In genomic region chr21:21971384-21971783, GRCh38 we compare ENCODE assay signal across 18 cellular contexts.
DNase-seq lines count a peak whose midpoint lies in the region; ATAC-seq and TF ChIP-seq lines count a peak whose summit lies in the region.
"Had no signal": no experiment of that assay in that cellular context is flagged by ENCODE, and none has a peak within 500 bp of the region (broad histone marks: within the 10 kb centered on the region; RNA-seq: fewer than 3 reads in every experiment).

No MANE protein-coding gene starts in this region.

- no peak for TF ChIP-seq EP300 in SK-N-SH (IDR thresholded peaks at IDR 0.05; ENCODE audit: borderline replicate concordance in 1 of 2, low read depth in 1 of 2, low read length in 1 of 2)
- no peak for TF ChIP-seq EP300 in ovary (IDR thresholded peaks at IDR 0.05)

- CTCF ChIA-PET in SK-N-SH (lab: Yijun Ruan, JAX), result no interaction called here

- no peak overlapping the region for H3K27ac ChIP-seq in SK-N-SH (ENCODE audit: low read depth in 2 of 2, low read length in 1 of 2)
- no peak overlapping the region for H3K27ac ChIP-seq in testis
- no peak overlapping the region for H3K27ac ChIP-seq in ovary
- H3K27ac ChIP-seq: HL-60 had no signal

- no peaks in the 10 kb centered on the region for H3K27me3 ChIP-seq in SK-N-SH (ENCODE audit: insufficient read depth)
- no peaks in the 10 kb centered on the region for H3K27me3 ChIP-seq in testis
- no peaks in the 10 kb centered on the region for H3K27me3 ChIP-seq in ovary

- H2AFZ ChIP-seq in SK-N-SH (ENCODE audit: low read depth), result no peak overlapping the region
- H2AFZ ChIP-seq: GM23338 had no signal

- H3K9me3 ChIP-seq in SK-N-SH (no peaks in the 10 kb centered on the region), testis (no peaks in the 10 kb centered on the region), ovary (no peaks in the 10 kb centered on the region)

- no peaks in the 10 kb centered on the region for H4K20me1 ChIP-seq in SK-N-SH (ENCODE audit: insufficient read depth)

- TF ChIP-seq CTCF in SK-N-SH (IDR thresholded peaks at IDR 0.05), result no peak
- TF ChIP-seq CTCF in testis (IDR thresholded peaks at IDR 0.05), result no peak
- no peak for TF ChIP-seq CTCF in ovary (IDR thresholded peaks at IDR 0.05)

- H3K4me2 ChIP-seq in SK-N-SH, result no peak overlapping the region
- H3K4me2 ChIP-seq: GM23338 had no signal

- no peak overlapping the region for H3K9ac ChIP-seq in SK-N-SH

- TF ChIP-seq RAD21 in SK-N-SH (IDR thresholded peaks at IDR 0.05; ENCODE audit: low read length), result no peak

- H3K79me2 ChIP-seq in SK-N-SH (ENCODE audit: insufficient read depth), result no peaks in the 10 kb centered on the region

- H3K4me3 ChIP-seq in SK-N-SH (ENCODE audit: low read depth in 2 of 2, low read length in 1 of 2) (no peak overlapping the region), testis (no peak overlapping the region), ovary (no peak overlapping the region)
- H3K4me3 ChIP-seq: GM23338 had no signal

- peak; percentile 80 for ATAC-seq in SK-N-SH treated with all-trans-retinoic acid at 6 μM for 48 hours
- ATAC-seq: GM23338 had no signal

- no peak for TF ChIP-seq POLR2A in testis (IDR thresholded peaks at IDR 0.05)
- TF ChIP-seq POLR2A in ovary (IDR thresholded peaks at IDR 0.05), result no peak

- no peaks in the 10 kb centered on the region for H3F3A ChIP-seq in SK-N-SH (replicated peaks; ENCODE audit: insufficient read depth)

- 38% methylated on average over 4 of the region's 4 CpGs for WGBS in SK-N-SH (ENCODE audit: low lambda C conversion rate)
- 41 to 48% methylated on average over 4 of the region's 4 CpGs for WGBS in testis, 2 donors
- 14 to 41% (median 14%) methylated on average over 4 of the region's 4 CpGs for WGBS in ovary, 3 donors

- intact Hi-C loops in testis (cut with DNase I; ENCODE audit: low total_unique reads), result no loop called here
- intact Hi-C loops in ovary (cut with DNase I), result no loop called here

- POLR2A ChIA-PET in SK-N-SH (lab: Yijun Ruan, JAX), result no interaction called here

- H3K36me3 ChIP-seq in SK-N-SH (replicated peaks in 1 of 2; ENCODE audit: control insufficient read depth in 1 of 2, insufficient read depth in 2 of 2, low read length in 1 of 2) (no peaks in the 10 kb centered on the region), testis (ENCODE audit: low read depth, missing control alignments) (no peaks in the 10 kb centered on the region), ovary (no peaks in the 10 kb centered on the region)

- H3K4me1 ChIP-seq in SK-N-SH (ENCODE audit: control insufficient read depth in 1 of 2, insufficient read depth in 2 of 2, low read depth in 1 of 2, low read length in 1 of 2), result no peaks in the 10 kb centered on the region
- H3K4me1 ChIP-seq in testis, result peaks cover 3% of the 10 kb centered on the region
- H3K4me1 ChIP-seq in ovary (ENCODE audit: insufficient read depth), result no peaks in the 10 kb centered on the region

- DNase-seq in SK-N-SH (no peak), NCI-H446 (lab: John Stamatoyannopoulos, UW) (peak; percentile 7 to 52), SHP77 (lab: John Stamatoyannopoulos, UW) (peak; percentile 22 to 31), testis (peak; percentile 51), T-helper 9 cell (no peak), ovary (no peak)
- DNase-seq in activated effector memory CD4-positive, alpha-beta T cell treated with anti-CD3 and anti-CD28 coated beads, Interleukin-2, amount 50 U/mL, for 16 hours, result no peak
- DNase-seq: AML-193; CD4-positive, CD25-positive, alpha-beta regulatory T cell; DMS79; GDM1; NCI-H1092; NCI-H1930; NCI-H345; T-helper 2 cell had no signal

- H3K9me2 ChIP-seq in SK-N-SH, result no peaks in the 10 kb centered on the region

TF ChIP-seq in SK-N-SH treated with all-trans-retinoic acid at 6 μM for 48 hours, 23 proteins besides CTCF, POLR2A, EP300 and RAD21:
- TF ChIP-seq ARNTL (CRISPR knock-in tag; IDR thresholded peaks at IDR 0.05; ENCODE audit: borderline replicate concordance, low read depth) (no peak), TOX (CRISPR knock-in tag; IDR thresholded peaks at IDR 0.05; ENCODE audit: borderline replicate concordance) (peak; percentile 12; the same call in 1 of the 2 replicates), CSDC2 (CRISPR knock-in tag; IDR thresholded peaks at IDR 0.05) (no peak)

TF ChIP-seq in SK-N-SH, 30 proteins besides CTCF, POLR2A, EP300 and RAD21:
- TF ChIP-seq ELF1 (IDR thresholded peaks at IDR 0.05), result no peak
- no peak for TF ChIP-seq GATA2 (CRISPR knock-in tag; IDR thresholded peaks at IDR 0.05)
- no peak for TF ChIP-seq JUND (IDR thresholded peaks at IDR 0.05)
- TF ChIP-seq MXI1 (IDR thresholded peaks at IDR 0.05; ENCODE audit: low read depth, low read length), result no peak
- TF ChIP-seq CHD2 (IDR thresholded peaks at IDR 0.05; ENCODE audit: low read length, partially characterized antibody), result no peak
- TF ChIP-seq NFIC (IDR thresholded peaks at IDR 0.05; ENCODE audit: borderline replicate concordance), result no peak
- no peak for TF ChIP-seq SIN3A (IDR thresholded peaks at IDR 0.05; ENCODE audit: borderline replicate concordance, low read depth, low read length)
- no peak for TF ChIP-seq TCF12 (IDR thresholded peaks at IDR 0.05)
- no peak for TF ChIP-seq IRF3 (IDR thresholded peaks at IDR 0.05; ENCODE audit: low read depth, low read length)
- TF ChIP-seq, protein P1, sequence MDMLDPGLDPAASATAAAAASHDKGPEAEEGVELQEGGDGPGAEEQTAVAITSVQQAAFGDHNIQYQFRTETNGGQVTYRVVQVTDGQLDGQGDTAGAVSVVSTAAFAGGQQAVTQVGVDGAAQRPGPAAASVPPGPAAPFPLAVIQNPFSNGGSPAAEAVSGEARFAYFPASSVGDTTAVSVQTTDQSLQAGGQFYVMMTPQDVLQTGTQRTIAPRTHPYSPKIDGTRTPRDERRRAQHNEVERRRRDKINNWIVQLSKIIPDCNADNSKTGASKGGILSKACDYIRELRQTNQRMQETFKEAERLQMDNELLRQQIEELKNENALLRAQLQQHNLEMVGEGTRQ (IDR thresholded peaks at IDR 0.05; ENCODE audit: borderline replicate concordance, low read depth, low read length), result no peak
- TF ChIP-seq NRF1 (IDR thresholded peaks at IDR 0.05; ENCODE audit: low read depth, low read length), result no peak
- TF ChIP-seq FOXM1 (IDR thresholded peaks at IDR 0.05; ENCODE audit: low read depth), result no peak
TF ChIP-seq in SK-N-SH: peak in this region for 0.

Comparison
In these comparisons a context has a peak if more than half of its experiments do, and no peak if none do; other contexts are left out.
1. DNase-seq: peak in NCI-H446 (2 of 2), SHP77 (2 of 2) and testis (single experiment); none in SK-N-SH (single experiment), T-helper 9 cell (single experiment), activated effector memory CD4-positive, alpha-beta T cell treated with anti-CD3 and anti-CD28 coated beads, Interleukin-2, amount 50 U/mL, for 16 hours (single experiment) and ovary (0 of 5).